22 cellular contexts compared by ENCODE assay signal in genomic region chr18:46262856-46263255, GRCh38.
DNase-seq lines count a peak whose midpoint lies in the region; TF ChIP-seq lines count a peak whose summit lies in the region.
"Had no signal": no experiment of that assay in that cellular context is flagged by ENCODE, and none has a peak within 500 bp of the region (broad histone marks: within the 10 kb centered on the region; RNA-seq: fewer than 3 reads in every experiment).

No MANE protein-coding gene starts in this region.

- H3K27me3 ChIP-seq in HUES48 (ENCODE audit: control insufficient read depth, insufficient read depth, low read length) (no peaks in the 10 kb centered on the region), esophagus muscularis mucosa (no peaks in the 10 kb centered on the region)
- H3K27me3 ChIP-seq: MG63, neural progenitor cell had no signal

- intact Hi-C loops in esophagus muscularis mucosa (cut with DNase I): no loop called here

- H3K36me3 ChIP-seq in HUES48 (ENCODE audit: control insufficient read depth, insufficient read depth, low read length): peaks cover 8% of the 10 kb centered on the region; the same call in 1 of the 2 replicates
- peaks cover 0 to 35% (median 5%) of the 10 kb centered on the region in 4 donors for H3K36me3 ChIP-seq in esophagus muscularis mucosa
- H3K36me3 ChIP-seq: neural progenitor cell had no signal

- no peaks in the 10 kb centered on the region for H3K9me3 Mint-ChIP-seq in activated naive CD8-positive, alpha-beta T cell (ENCODE audit: low read depth)
- no peaks in the 10 kb centered on the region for H3K9me3 Mint-ChIP-seq in activated naive CD8-positive, alpha-beta T cell treated with anti-CD3 and anti-CD28 coated beads for 36 hours
- H3K9me3 Mint-ChIP-seq in endothelial cell (ENCODE audit: unreplicated experiment) (no peaks in the 10 kb centered on the region), progenitor cell of endocrine pancreas (ENCODE audit: low read depth) (no peaks in the 10 kb centered on the region)
- H3K9me3 Mint-ChIP-seq: activated B cell treated with CpG ODN at 0.5 μM for 24 hours, neural progenitor cell had no signal

- TF ChIP-seq POLR2A in esophagus muscularis mucosa (IDR thresholded peaks at IDR 0.05; ENCODE audit: low read depth): no peak

- peak overlapping the region; percentile 4 for H3K27ac ChIP-seq in HUES48 (ENCODE audit: low read depth, low read length)
- H3K27ac ChIP-seq in esophagus muscularis mucosa (replicated peaks in 1 of 4): no peak overlapping the region
- H3K27ac ChIP-seq: neural progenitor cell, psoas muscle had no signal

- peaks cover 43% of the 10 kb centered on the region for H3K4me1 Mint-ChIP-seq in activated naive CD8-positive, alpha-beta T cell (ENCODE audit: low read depth)
- H3K4me1 Mint-ChIP-seq in activated naive CD8-positive, alpha-beta T cell treated with anti-CD3 and anti-CD28 coated beads for 36 hours: peaks cover 72% of the 10 kb centered on the region
- peaks cover 44% of the 10 kb centered on the region for H3K4me1 Mint-ChIP-seq in endothelial cell (ENCODE audit: unreplicated experiment)
- peaks cover 4% of the 10 kb centered on the region for H3K4me1 Mint-ChIP-seq in progenitor cell of endocrine pancreas (ENCODE audit: low read depth)

- no peak overlapping the region for H3K9ac ChIP-seq in HUES48 (ENCODE audit: low read depth, low read length)
- H3K9ac ChIP-seq: neural progenitor cell had no signal

- H3K4me1 ChIP-seq in HUES48 (ENCODE audit: control insufficient read depth, insufficient read depth, low read length): peaks cover 68% of the 10 kb centered on the region
- H3K4me1 ChIP-seq in esophagus muscularis mucosa: peaks cover 32 to 63% (median 54%) of the 10 kb centered on the region in 4 donors

- H3K9me3 ChIP-seq in HUES48 (ENCODE audit: control insufficient read depth, insufficient read depth, low read length): no peaks in the 10 kb centered on the region
- no peaks in the 10 kb centered on the region for H3K9me3 ChIP-seq in esophagus muscularis mucosa
- H3K9me3 ChIP-seq: MG63, psoas muscle had no signal

- H3K27me3 Mint-ChIP-seq in activated naive CD8-positive, alpha-beta T cell: no peaks in the 10 kb centered on the region
- H3K27me3 Mint-ChIP-seq in activated naive CD8-positive, alpha-beta T cell treated with anti-CD3 and anti-CD28 coated beads for 36 hours: no peaks in the 10 kb centered on the region
- peaks cover 3% of the 10 kb centered on the region for H3K27me3 Mint-ChIP-seq in endothelial cell (ENCODE audit: unreplicated experiment)
- H3K27me3 Mint-ChIP-seq in progenitor cell of endocrine pancreas: no peaks in the 10 kb centered on the region
- H3K27me3 Mint-ChIP-seq: activated B cell treated with CpG ODN at 0.5 μM for 24 hours had no signal

- H3K4me3 Mint-ChIP-seq in activated naive CD8-positive, alpha-beta T cell: no peak overlapping the region
- H3K4me3 Mint-ChIP-seq in activated naive CD8-positive, alpha-beta T cell treated with anti-CD3 and anti-CD28 coated beads for 36 hours: no peak overlapping the region
- no peak overlapping the region for H3K4me3 Mint-ChIP-seq in endothelial cell (ENCODE audit: unreplicated experiment)
- H3K4me3 Mint-ChIP-seq in progenitor cell of endocrine pancreas (ENCODE audit: low read depth): no peak overlapping the region
- H3K4me3 Mint-ChIP-seq: activated B cell treated with CpG ODN at 0.5 μM for 24 hours, neural progenitor cell had no signal

- H3K4me3 ChIP-seq in HUES48 (ENCODE audit: low read depth, low read length): no peak overlapping the region
- H3K4me3 ChIP-seq in esophagus muscularis mucosa: no peak overlapping the region
- H3K4me3 ChIP-seq: MG63, neural progenitor cell, psoas muscle had no signal

- H3K36me3 Mint-ChIP-seq in activated naive CD8-positive, alpha-beta T cell: peaks cover 22% of the 10 kb centered on the region
- H3K36me3 Mint-ChIP-seq in activated naive CD8-positive, alpha-beta T cell treated with anti-CD3 and anti-CD28 coated beads for 36 hours: peaks cover 62% of the 10 kb centered on the region
- H3K36me3 Mint-ChIP-seq in endothelial cell (ENCODE audit: low read depth, unreplicated experiment): no peaks in the 10 kb centered on the region
- H3K36me3 Mint-ChIP-seq in progenitor cell of endocrine pancreas (ENCODE audit: insufficient read depth): peaks cover 3% of the 10 kb centered on the region

- 80% methylated on average over 4 of the region's 4 CpGs for WGBS in esophagus muscularis mucosa

- TF ChIP-seq EP300 in esophagus muscularis mucosa (IDR thresholded peaks at IDR 0.05): no peak

- H3K27ac Mint-ChIP-seq in activated naive CD8-positive, alpha-beta T cell: peak overlapping the region; percentile 62
- no peak overlapping the region for H3K27ac Mint-ChIP-seq in activated naive CD8-positive, alpha-beta T cell treated with anti-CD3 and anti-CD28 coated beads for 36 hours
- H3K27ac Mint-ChIP-seq in endothelial cell (ENCODE audit: unreplicated experiment): peak overlapping the region; percentile 96
- H3K27ac Mint-ChIP-seq in progenitor cell of endocrine pancreas: peak overlapping the region; percentile 44
- H3K27ac Mint-ChIP-seq: activated B cell treated with CpG ODN at 0.5 μM for 24 hours had no signal

- DNase-seq in activated naive CD8-positive, alpha-beta T cell treated with anti-CD3 and anti-CD28 coated beads for 36 hours: no peak
- DNase-seq in endothelial cell (ENCODE audit: low spot score): no peak
- no peak for DNase-seq in progenitor cell of endocrine pancreas (ENCODE audit: low spot score, unreplicated experiment)
- no peak for DNase-seq in esophagus muscularis mucosa (ENCODE audit: extremely low spot score)
- DNase-seq in NCI-H2196 treated with DMSO at 0.1 percent for 48 hours (lab: John Stamatoyannopoulos, UW; ENCODE audit: unreplicated experiment): no peak
- no peak for DNase-seq in mesenteric fat pad (ENCODE audit: low spot score)
- DNase-seq: activated B cell treated with CpG ODN at 0.5 μM for 24 hours; activated effector memory CD4-positive, alpha-beta T cell treated with Interleukin-2 at 50 U/mL for 16 hours; anterior cingulate cortex; DMS79; effector memory CD4-positive, alpha-beta T cell; islet precursor cell; MG63; NCI-H146; NCI-H774; psoas muscle; SHP77; small intestine; stimulated activated CD4-positive, alpha-beta T cell treated with anti-CD3 and anti-CD28 coated beads, Interleukin-4, amount 100 ng/mL, for 24 hours had no signal

- TF ChIP-seq CTCF in endothelial cell (IDR thresholded peaks at IDR 0.05; ENCODE audit: unreplicated experiment) (no peak), progenitor cell of endocrine pancreas (IDR thresholded peaks at IDR 0.05; ENCODE audit: unreplicated experiment) (no peak), esophagus muscularis mucosa (IDR thresholded peaks at IDR 0.05) (no peak)
